ENCODE assay signal across 14 cellular contexts in genomic region chr16:57889522-57889921, GRCh38.
DNase-seq lines count a peak whose midpoint lies in the region; ATAC-seq and TF ChIP-seq lines count a peak whose summit lies in the region.
"Had no signal": no experiment of that assay in that cellular context is flagged by ENCODE, and none has a peak within 500 bp of the region (broad histone marks: within the 10 kb centered on the region; RNA-seq: fewer than 3 reads in every experiment).

No MANE protein-coding gene starts in this region.

- intact Hi-C loops in spleen (cut with DNase I; ENCODE audit: low total_unique reads), result no loop called here

- H3K4me3 Mint-ChIP-seq in activated naive CD8-positive, alpha-beta T cell treated with anti-CD3 and anti-CD28 coated beads for 36 hours, result no peak overlapping the region

- H3K27me3 ChIP-seq in adipocyte (replicated peaks; ENCODE audit: control insufficient read depth, insufficient read depth, low read length), result peaks cover 24% of the 10 kb centered on the region
- peaks cover 0 to 44% (median 4%) of the 10 kb centered on the region in 7 donors for H3K27me3 ChIP-seq in spleen (replicated peaks in 1 of 7)
- H3K27me3 ChIP-seq: BLaER1 had no signal

- peaks cover 4% of the 10 kb centered on the region for H3K4me1 Mint-ChIP-seq in activated naive CD8-positive, alpha-beta T cell treated with anti-CD3 and anti-CD28 coated beads for 36 hours

- peak overlapping the region; percentile 31 for H3K9ac ChIP-seq in adipocyte (ENCODE audit: low read length)
- H3K9ac ChIP-seq: BLaER1, GM23248 had no signal

- peak; percentile 53 for DNase-seq in CD1c-positive myeloid dendritic cell (ENCODE audit: extremely low spot score)
- DNase-seq in adipocyte (ENCODE audit: low read depth), result no peak
- peak; percentile 28 for DNase-seq in iris pigment epithelial cell (ENCODE audit: low read depth)
- DNase-seq in spleen, result peak; percentile 2
- DNase-seq in activated naive CD8-positive, alpha-beta T cell treated with anti-CD3 and anti-CD28 coated beads for 36 hours, result no peak
- DNase-seq in stimulated activated CD4-positive, alpha-beta T cell treated with anti-CD3 and anti-CD28 coated beads, Interleukin-4, amount 100 ng/mL, for 1 hour, result no peak
- DNase-seq: EL, GM23248, NCI-H1048, NCI-H1694, NCI-H2107, PC-3 had no signal

- H3K9me3 Mint-ChIP-seq in activated naive CD8-positive, alpha-beta T cell treated with anti-CD3 and anti-CD28 coated beads for 36 hours, result no peaks in the 10 kb centered on the region

- H3K4me1 ChIP-seq in adipocyte (ENCODE audit: control insufficient read depth, insufficient read depth, low read length) (peaks cover 25% of the 10 kb centered on the region), spleen (peaks cover 5 to 53% (median 24%) of the 10 kb centered on the region in 6 donors)

- H3K27ac Mint-ChIP-seq in activated naive CD8-positive, alpha-beta T cell treated with anti-CD3 and anti-CD28 coated beads for 36 hours, result no peak overlapping the region

- 71 to 85% (median 79%) methylated on average over 4 of the region's 4 CpGs for WGBS in spleen, 5 donors

- H3K4me3 ChIP-seq in adipocyte (ENCODE audit: low read length) (peak overlapping the region; percentile 3), spleen (no peak overlapping the region)
- H3K4me3 ChIP-seq: BLaER1, GM23248 had no signal

- H3K36me3 ChIP-seq in adipocyte (ENCODE audit: control insufficient read depth, insufficient read depth, low read length, severe bottlenecking) (no peaks in the 10 kb centered on the region), spleen (no peaks in the 10 kb centered on the region)
- H3K36me3 ChIP-seq: BLaER1 had no signal

- no peak for TF ChIP-seq POLR2A in spleen (IDR thresholded peaks at IDR 0.05)

- no peak for ATAC-seq in HG03159 (IDR thresholded peaks at IDR 0.05; ENCODE audit: unreplicated experiment)
- ATAC-seq: PC-3 had no signal

- H3K27me3 Mint-ChIP-seq in activated naive CD8-positive, alpha-beta T cell treated with anti-CD3 and anti-CD28 coated beads for 36 hours, result peaks cover 46% of the 10 kb centered on the region

- no peak for TF ChIP-seq CTCF in spleen (IDR thresholded peaks at IDR 0.05 in 8 of 11, conservative IDR thresholded peaks at IDR 0.05 in 3 of 11)

- H3K9me3 ChIP-seq in adipocyte (ENCODE audit: control insufficient read depth, low read length), result no peaks in the 10 kb centered on the region
- H3K9me3 ChIP-seq in spleen, result no peaks in the 10 kb centered on the region
- H3K9me3 ChIP-seq: BLaER1 had no signal

- H3K27ac ChIP-seq in spleen, result peak overlapping the region in 5 of 8 donors; percentile 15 to 73 (median 52)
- H3K27ac ChIP-seq: BLaER1, GM23248 had no signal

- no peaks in the 10 kb centered on the region for H3K36me3 Mint-ChIP-seq in activated naive CD8-positive, alpha-beta T cell treated with anti-CD3 and anti-CD28 coated beads for 36 hours

Comparison
In these comparisons a context has a peak if more than half of its experiments do, and no peak if none do; other contexts are left out.
1. DNase-seq: peak in CD1c-positive myeloid dendritic cell (single experiment), iris pigment epithelial cell (single experiment) and spleen (single experiment); none in adipocyte (single experiment), activated naive CD8-positive, alpha-beta T cell treated with anti-CD3 and anti-CD28 coated beads for 36 hours (single experiment) and stimulated activated CD4-positive, alpha-beta T cell treated with anti-CD3 and anti-CD28 coated beads, Interleukin-4, amount 100 ng/mL, for 1 hour (single experiment).